8 cellular contexts compared by ENCODE assay signal in the genomic region with DNA sequence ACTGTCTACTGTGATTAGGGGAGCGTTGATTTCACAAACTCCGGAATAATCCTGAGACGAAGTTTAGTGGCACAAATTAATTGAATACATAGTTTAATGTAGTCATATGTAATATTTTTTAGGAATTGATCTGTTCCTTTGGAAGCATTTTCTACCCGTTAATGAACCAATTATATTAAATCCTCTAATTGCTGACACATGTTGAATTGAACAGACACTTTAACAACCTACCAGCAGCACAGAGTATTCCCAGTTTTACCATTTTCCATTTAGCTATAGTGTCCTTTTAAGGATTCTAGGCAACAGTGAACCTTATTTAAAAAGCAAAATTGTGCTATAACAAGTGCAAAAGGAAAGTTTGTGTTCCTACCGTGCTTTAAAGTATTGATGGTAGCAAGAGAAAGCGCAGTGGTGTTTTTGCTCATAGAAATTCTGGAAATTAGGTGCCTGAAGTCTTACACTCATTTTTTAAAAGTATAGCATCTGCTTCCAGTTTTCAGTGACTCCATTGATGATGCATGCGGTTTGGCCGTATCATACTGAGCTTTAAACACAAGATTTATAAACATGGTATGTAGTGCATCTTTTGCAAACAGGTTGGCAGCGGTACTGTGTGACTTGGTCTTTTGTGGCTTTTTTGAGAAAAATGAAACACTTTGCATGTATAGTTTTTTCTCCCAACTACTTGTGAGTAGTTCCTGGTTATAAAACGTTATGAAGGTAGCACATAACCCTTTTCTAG. TPM values are rescaled to one million over a fixed set of nuclear protein-coding genes. Genes with fewer than 3 reads are reported as not detected.
DNase-seq lines count a peak whose midpoint lies in the region; FAIRE-seq and TF ChIP-seq lines count a peak whose summit lies in the region.

No MANE protein-coding gene starts in this region.

- H3K4me3 ChIP-seq in CD8-positive, alpha-beta memory T cell (ENCODE audit: low read length), result peak overlapping the region; percentile 84
- peak overlapping the region; percentile 99 for H3K4me3 ChIP-seq in OCI-LY3 (ENCODE audit: low read length)
- peak overlapping the region; percentile 66 to 99 (median 92) for H3K4me3 ChIP-seq in H1 (ENCODE audit: extremely low read depth in 1 of 4, insufficient read depth in 2 of 4, low read depth in 3 of 4, low read length in 4 of 4)
- peak overlapping the region; percentile 81 to 93 for H3K4me3 ChIP-seq in neutrophil (ENCODE audit: low read depth in 1 of 2, low read length in 1 of 2)

- no peak overlapping the region for H2BK12ac ChIP-seq in H1 (ENCODE audit: low read depth, low read length)

- in situ Hi-C loops in GM13977 (cut with MboI; ENCODE audit: low pct_unique_long_range_greater_than_20kb, low sequenced_read_pairs, unreplicated experiment), result no loop called here

- no peak for FAIRE-seq in H1 (lab: Jason Lieb, UNC)

- peak overlapping the region; percentile 99 for H3K27ac ChIP-seq in CD8-positive, alpha-beta memory T cell (ENCODE audit: low read depth, low read length)
- H3K27ac ChIP-seq in OCI-LY3 (ENCODE audit: low read length) (peak overlapping the region; percentile 98; the same call in 1 of the 2 replicates), H1 (ENCODE audit: low read depth, low read length) (no peak overlapping the region), neutrophil (peak overlapping the region; percentile 100)

- no peak overlapping the region for H4K5ac ChIP-seq in H1 (ENCODE audit: insufficient read length, low read depth, low read length)

- peak in 1 of 2 experiments; percentile 8; a peak in 1 of 3 replicates for TF ChIP-seq POLR2A in H1 (IDR thresholded peaks at IDR 0.05; ENCODE audit: control extremely low read depth in 1 of 2, low read depth in 2 of 2, low read length in 2 of 2)

- no peak overlapping the region for H3K23ac ChIP-seq in H1 (ENCODE audit: insufficient read length)

- H3K56ac ChIP-seq in H1 (replicated peaks; ENCODE audit: insufficient read length, low read depth, low read length), result no peak overlapping the region

- TF ChIP-seq CTCF in OCI-LY3 (IDR thresholded peaks at IDR 0.05; ENCODE audit: low read depth, low read length) (no peak), H1 (IDR thresholded peaks at IDR 0.05; ENCODE audit: control extremely low read depth in 1 of 3, insufficient read depth in 1 of 3, low read depth in 1 of 3, low read length in 3 of 3) (no peak), neutrophil (IDR thresholded peaks at IDR 0.05) (no peak), GM13977 (IDR thresholded peaks at IDR 0.05; ENCODE audit: extremely low read depth, insufficient read depth, missing control alignments) (no peak)

- no peak overlapping the region for H4K91ac ChIP-seq in H1 (replicated peaks; ENCODE audit: insufficient read length, low read length)

- no peak for TF ChIP-seq RAD21 in H1 (IDR thresholded peaks at IDR 0.05 in 1 of 2, conservative IDR thresholded peaks at IDR 0.05 in 1 of 2; ENCODE audit: low read depth in 2 of 2, low read length in 2 of 2)

- H3K79me1 ChIP-seq in H1 (ENCODE audit: low read depth, low read length), result no peaks in the 10 kb centered on the region

- H3K18ac ChIP-seq in H1 (ENCODE audit: extremely low read depth, low read length), result no peak overlapping the region

- peaks cover 28% of the 10 kb centered on the region for H3K4me1 ChIP-seq in CD8-positive, alpha-beta memory T cell (ENCODE audit: insufficient read depth, low read length)
- H3K4me1 ChIP-seq in OCI-LY3 (ENCODE audit: low read length) (peaks cover 28% of the 10 kb centered on the region), H1 (replicated peaks in 1 of 4; ENCODE audit: control insufficient read depth in 3 of 4, insufficient read depth in 4 of 4, low read length in 3 of 4) (peaks cover 0 to 5% (median 4%) of the 10 kb centered on the region in 4 experiments; a peak in 4 of 7 replicates), neutrophil (ENCODE audit: control insufficient read depth in 1 of 2, insufficient read depth in 1 of 2, low read depth in 1 of 2, low read length in 1 of 2) (peaks cover 43 to 76% of the 10 kb centered on the region in 2 experiments)

- CTCF ChIA-PET in CD8-positive, alpha-beta memory T cell (lab: Charles Lee), result no interaction called here
- CTCF ChIA-PET in H1 (lab: Charles Lee; ENCODE audit: partially characterized antibody), result no interaction called here

- H3K9me3 ChIP-seq in CD8-positive, alpha-beta memory T cell (ENCODE audit: low read length), result no peaks in the 10 kb centered on the region
- H3K9me3 ChIP-seq in OCI-LY3 (ENCODE audit: insufficient read depth, low read length) (no peaks in the 10 kb centered on the region), H1 (ENCODE audit: insufficient read depth in 2 of 2, low read depth in 1 of 2, low read length in 1 of 2) (no peaks in the 10 kb centered on the region), neutrophil (no peaks in the 10 kb centered on the region)

- H4K20me1 ChIP-seq in OCI-LY3 (ENCODE audit: insufficient read depth, low read length) (peaks cover 59% of the 10 kb centered on the region), H1 (replicated peaks in 1 of 2; ENCODE audit: control insufficient read depth in 1 of 2, insufficient read depth in 2 of 2, low read length in 2 of 2) (peaks cover 23 to 28% of the 10 kb centered on the region in 2 experiments)

- H3K4me2 ChIP-seq in OCI-LY3 (ENCODE audit: low read length) (peak overlapping the region; percentile 98), H1 (ENCODE audit: insufficient read depth in 1 of 2, low read depth in 2 of 2, low read length in 2 of 2) (peak overlapping the region; percentile 71 to 86)

- peaks cover 74% of the 10 kb centered on the region for H3K79me2 ChIP-seq in OCI-LY3 (ENCODE audit: low read length)
- H3K79me2 ChIP-seq in H1 (ENCODE audit: control insufficient read depth in 1 of 2, insufficient read depth in 2 of 2, low read length in 2 of 2), result peaks cover 38 to 77% of the 10 kb centered on the region in 2 experiments

- H3K4me3 Mint-ChIP-seq in CD8-positive, alpha-beta memory T cell, result peak overlapping the region; percentile 88 to 99 (median 98)

- TF ChIP-seq EP300 in H1 (IDR thresholded peaks at IDR 0.05; ENCODE audit: borderline replicate concordance in 1 of 2, low read depth in 2 of 2, low read length in 2 of 2), result no peak

- no peak overlapping the region for H2BK15ac ChIP-seq in H1 (ENCODE audit: low read length)

- H3K27ac Mint-ChIP-seq in CD8-positive, alpha-beta memory T cell, result peak overlapping the region; percentile 98 to 100 (median 100)

- H2AFZ ChIP-seq in OCI-LY3 (ENCODE audit: low read depth, low read length) (no peak overlapping the region), H1 (ENCODE audit: low read length) (no peak overlapping the region)

- no peak overlapping the region for H2BK120ac ChIP-seq in H1 (replicated peaks; ENCODE audit: low read depth, low read length)

- H2BK20ac ChIP-seq in H1 (ENCODE audit: low read length), result no peak overlapping the region

- peaks cover 49 to 72% (median 63%) of the 10 kb centered on the region in 3 donors for H3K4me1 Mint-ChIP-seq in CD8-positive, alpha-beta memory T cell

- H3K14ac ChIP-seq in H1 (ENCODE audit: insufficient read length), result no peak overlapping the region

- H3K9me3 Mint-ChIP-seq in CD8-positive, alpha-beta memory T cell, result peaks cover 0 to 6% (median 5%) of the 10 kb centered on the region in 5 donors

- no peak overlapping the region for H4K8ac ChIP-seq in H1 (ENCODE audit: extremely low read depth, insufficient read depth, low read length)

- H3K4ac ChIP-seq in H1 (replicated peaks; ENCODE audit: insufficient read length, low read depth, low read length), result no peak overlapping the region

- peaks cover 0 to 25% of the 10 kb centered on the region in 2 donors for H3K27me3 Mint-ChIP-seq in CD8-positive, alpha-beta memory T cell

- peaks cover 9% of the 10 kb centered on the region for H3K36me3 ChIP-seq in CD8-positive, alpha-beta memory T cell (ENCODE audit: insufficient read depth, low read length)
- peaks cover 41% of the 10 kb centered on the region for H3K36me3 ChIP-seq in OCI-LY3 (replicated peaks; ENCODE audit: low read depth, low read length)
- peaks cover 3 to 44% (median 10%) of the 10 kb centered on the region in 4 experiments; a peak in 7 of 8 replicates for H3K36me3 ChIP-seq in H1 (ENCODE audit: control insufficient read depth in 2 of 4, insufficient read depth in 4 of 4, low read length in 3 of 4)
- peaks cover 26% of the 10 kb centered on the region for H3K36me3 ChIP-seq in neutrophil

- H3K9ac ChIP-seq in OCI-LY3 (ENCODE audit: low read length) (peak overlapping the region; percentile 100), H1 (replicated peaks in 1 of 4; ENCODE audit: extremely low read depth in 1 of 4, low read depth in 3 of 4, low read length in 3 of 4) (peak overlapping the region; percentile 21 to 88 (median 72); a peak in 6 of 7 replicates)

- POLR2A ChIA-PET in CD8-positive, alpha-beta memory T cell (lab: Charles Lee), result interaction anchor here (0.7 to 1.0 kb wide), 2 partner anchors 17 to 245 kb away, joined by 3 read pairs; no protein-coding TSS in a partner anchor
- POLR2A ChIA-PET in H1 (lab: Charles Lee; ENCODE audit: partially characterized antibody), result interaction anchor here (0.7 to 3.6 kb wide), 13 partner anchors 11 to 179 kb away, joined by 3 to 33 read pairs (median 4); no protein-coding TSS in a partner anchor

- no peak overlapping the region for H2BK5ac ChIP-seq in H1 (ENCODE audit: low read depth, low read length)

- peaks cover 0 to 68% (median 13%) of the 10 kb centered on the region in 3 donors for H3K36me3 Mint-ChIP-seq in CD8-positive, alpha-beta memory T cell

- no peak overlapping the region for H2AK5ac ChIP-seq in H1 (ENCODE audit: low read depth, low read length)

- 0 out of 2 replicates have a peak, but pooled peaks cover 2% of the 10 kb centered on the region for H3K23me2 ChIP-seq in H1 (ENCODE audit: low read depth, low read length)

- WGBS in H1 (ENCODE audit: extremely low coverage in 1 of 2, insufficient coverage in 1 of 2, insufficient read length in 1 of 2, insufficient replicate concordance in 2 of 2, low coverage in 1 of 2, low lambda C conversion rate in 2 of 2, missing lambda C conversion rate in 1 of 2), 2 experiments, result 22% methylated on average over 10 of the region's 10 CpGs; no CpG with 5 or more reads in 1 of the 2 experiments

- no peak for DNase-seq in CD8-positive, alpha-beta memory T cell
- DNase-seq in H1 (ENCODE audit: low read depth in 1 of 2, low spot score in 2 of 2) (no peak), NCI-H2171 treated with DMSO at 0.1 percent for 48 hours (lab: John Stamatoyannopoulos, UW) (no peak), DMS79 (lab: John Stamatoyannopoulos, UW) (no peak), GM19240 (ENCODE audit: insufficient read length, low spot score) (no peak), GM13977 (ENCODE audit: low spot score) (no peak)

- H3K27me3 ChIP-seq in CD8-positive, alpha-beta memory T cell (ENCODE audit: insufficient read depth, low read length, poor library complexity, severe bottlenecking), result no peaks in the 10 kb centered on the region
- no peaks in the 10 kb centered on the region for H3K27me3 ChIP-seq in OCI-LY3 (ENCODE audit: low read depth, low read length)
- H3K27me3 ChIP-seq in H1 (replicated peaks in 1 of 4; ENCODE audit: control insufficient read depth in 3 of 4, extremely low read depth in 1 of 4, insufficient read depth in 3 of 4, low read length in 3 of 4), result no peaks in the 10 kb centered on the region
- no peaks in the 10 kb centered on the region for H3K27me3 ChIP-seq in neutrophil

RNA-seq across cellular contexts. Expression of a gene that starts 1.8 kb away (rescaled TPM):
- 100 to 1,000 TPM; 354 to 357 TPM for total RNA-seq in CD8-positive, alpha-beta memory T cell
- 240 TPM for polyA plus RNA-seq in CD8-positive, alpha-beta memory T cell
- total RNA-seq in H1 (2021; fragmentation: NEBNext Ultra II Directional; extraction: Animal tissue kit (Norgen Biotek cat#: 25700)), result 274 and 291 TPM in 2 replicates
- polyA plus RNA-seq in H1 (2011; rRNA removed), result 29.9 and 39.4 TPM in 2 replicates
- polyA plus RNA-seq in H1 (2011; cell fraction: cytosol; rRNA removed), result 70.9 TPM
- polyA plus RNA-seq in H1 (2011; cell fraction: nucleus; rRNA removed), result 49.5 TPM
- polyA plus RNA-seq in H1 (2012, experiment 1 of 2), result 115 to 172 TPM (median 160 TPM) in 4 replicates
- 9.3 TPM for polyA plus RNA-seq in H1 (2012, experiment 2 of 2)
- polyA plus RNA-seq in H1 (2013, experiment 1 of 2), result 102 TPM
- polyA plus RNA-seq in H1 (2013, experiment 2 of 2), result 98.2 TPM
- polyA minus RNA-seq in H1 (2011; rRNA and poly(A)+ RNA removed), result 141 and 144 TPM in 2 replicates
- polyA minus RNA-seq in H1 (2011; cell fraction: cytosol; rRNA and poly(A)+ RNA removed), result 124 TPM
- polyA minus RNA-seq in H1 (2011; cell fraction: nucleus; rRNA and poly(A)+ RNA removed), result 189 TPM
